Comparison of ENCODE assay signal across 8 cellular contexts in the genomic region with DNA sequence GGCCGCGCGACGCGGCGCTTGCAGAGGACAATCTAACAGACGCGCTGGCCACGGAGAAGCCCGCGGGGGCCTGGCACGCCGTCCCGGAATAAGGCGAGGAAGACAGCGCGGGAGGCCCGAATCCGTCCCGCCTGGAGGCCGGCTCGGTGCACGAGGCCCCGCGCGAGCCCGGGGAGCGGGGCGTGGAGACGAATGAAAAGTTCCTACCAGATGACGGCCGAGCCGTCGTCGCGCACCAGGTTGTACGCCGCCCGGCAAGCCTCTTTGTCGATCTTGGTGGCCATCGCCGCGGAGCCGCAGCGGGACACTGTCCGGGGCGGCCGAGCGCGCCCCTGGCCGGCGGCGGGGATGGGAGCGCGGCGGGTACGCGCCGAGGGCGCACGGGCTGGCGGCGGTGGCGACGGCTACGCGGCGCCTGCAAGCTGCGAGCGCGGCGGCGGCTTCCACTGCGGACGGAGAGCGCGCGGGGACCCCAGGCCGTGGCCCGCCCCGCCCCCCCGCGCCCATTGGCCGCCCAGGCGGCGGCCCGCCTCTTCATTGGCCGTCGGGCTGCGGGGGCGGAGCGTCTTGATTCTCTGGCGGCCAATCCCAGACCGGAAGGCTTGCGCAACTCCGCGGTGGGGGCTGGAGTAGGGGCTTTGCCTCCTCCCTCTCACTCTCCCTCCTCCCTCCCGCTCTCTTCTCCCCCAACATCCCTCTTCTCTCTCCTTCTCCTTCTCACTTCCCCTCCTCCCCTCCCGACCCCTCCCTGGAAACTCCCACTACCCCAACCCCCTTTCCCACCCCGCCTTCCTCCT. TPM values are rescaled to one million over a fixed set of nuclear protein-coding genes. Genes with fewer than 3 reads are reported as not detected.
DNase-seq lines count a peak whose midpoint lies in the region; ATAC-seq and TF ChIP-seq lines count a peak whose summit lies in the region.

A gene with protein sequence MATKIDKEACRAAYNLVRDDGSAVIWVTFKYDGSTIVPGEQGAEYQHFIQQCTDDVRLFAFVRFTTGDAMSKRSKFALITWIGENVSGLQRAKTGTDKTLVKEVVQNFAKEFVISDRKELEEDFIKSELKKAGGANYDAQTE (minus strand): TSS at position 448 of the 797 bp plus-strand sequence. CDS start 164 bp downstream, at position 284.

- no peaks in the 10 kb centered on the region for H3K9me3 ChIP-seq in osteoblast (ENCODE audit: low read depth, low read length)
- H3K9me3 ChIP-seq in testis: no peaks in the 10 kb centered on the region

- peak within 1 kb of the TSS; percentile 22 for H2AFZ ChIP-seq in osteoblast (ENCODE audit: low read length)

- H4K20me1 ChIP-seq in osteoblast (ENCODE audit: insufficient read depth, low read length): peaks cover 43% of the 10 kb centered on the region

- H3K27me3 Mint-ChIP-seq in activated naive CD4-positive, alpha-beta T cell treated with anti-CD3 and anti-CD28 coated beads, Interleukin-2, amount 50 U/mL, for 24 hours: no peaks in the 10 kb centered on the region

- intact Hi-C loops in testis (cut with DNase I; ENCODE audit: low total_unique reads): no loop called here

- peak within 1 kb of the TSS; percentile 97 for H3K4me2 ChIP-seq in osteoblast (ENCODE audit: insufficient read depth, low read length)

- peaks cover 8% of the 10 kb centered on the region for H3K36me3 Mint-ChIP-seq in activated naive CD4-positive, alpha-beta T cell treated with anti-CD3 and anti-CD28 coated beads, Interleukin-2, amount 50 U/mL, for 24 hours

- peaks cover 39% of the 10 kb centered on the region for H3K4me1 ChIP-seq in osteoblast (ENCODE audit: insufficient read depth, low read length)
- H3K4me1 ChIP-seq in testis: peaks cover 25% of the 10 kb centered on the region

- no peak for TF ChIP-seq POLR2A in testis (IDR thresholded peaks at IDR 0.05)

- DNase-seq in GM06990 (ENCODE audit: extremely low read depth, insufficient read length) (peak; percentile 93), NCI-H1092 treated with DMSO at 0.1 percent for 48 hours (lab: John Stamatoyannopoulos, UW) (peak; percentile 97), glomerular visceral epithelial cell (ENCODE audit: extremely low spot score) (peak; percentile 97), osteoblast (ENCODE audit: insufficient read length, low spot score, missing footprints) (peak; percentile 99), testis (peak; percentile 97)

- no peaks in the 10 kb centered on the region for H3K9me3 Mint-ChIP-seq in activated naive CD4-positive, alpha-beta T cell treated with anti-CD3 and anti-CD28 coated beads, Interleukin-2, amount 50 U/mL, for 24 hours

- peak within 1 kb of the TSS; percentile 97 for H3K4me3 Mint-ChIP-seq in activated naive CD4-positive, alpha-beta T cell treated with anti-CD3 and anti-CD28 coated beads, Interleukin-2, amount 50 U/mL, for 24 hours

- H3K79me2 ChIP-seq in osteoblast (ENCODE audit: insufficient read depth, low read length): peaks cover 50% of the 10 kb centered on the region

- H3K27ac ChIP-seq in osteoblast (ENCODE audit: low read depth, low read length): peak within 1 kb of the TSS; percentile 57
- peak within 1 kb of the TSS in 1 of 2 donors; percentile 70 for H3K27ac ChIP-seq in testis

- H3K27me3 ChIP-seq in GM06990 (replicated peaks; ENCODE audit: control insufficient read depth, insufficient read depth, low read length): no peaks in the 10 kb centered on the region
- H3K27me3 ChIP-seq in osteoblast (ENCODE audit: insufficient read depth, low read length): no peaks in the 10 kb centered on the region
- H3K27me3 ChIP-seq in testis: no peaks in the 10 kb centered on the region

- WGBS in testis, 2 donors: 0 to 1% methylated on average over 56 to 65 of the region's 100 CpGs

- H3K27ac Mint-ChIP-seq in activated naive CD4-positive, alpha-beta T cell treated with anti-CD3 and anti-CD28 coated beads, Interleukin-2, amount 50 U/mL, for 24 hours: peak within 1 kb of the TSS; percentile 92

- peak; percentile 69 for ATAC-seq in HG02571 (IDR thresholded peaks at IDR 0.05; ENCODE audit: unreplicated experiment)
- peak; percentile 71 for ATAC-seq in SK-N-SH treated with all-trans-retinoic acid at 6 μM for 48 hours

- peaks cover 51% of the 10 kb centered on the region for H3K4me1 Mint-ChIP-seq in activated naive CD4-positive, alpha-beta T cell treated with anti-CD3 and anti-CD28 coated beads, Interleukin-2, amount 50 U/mL, for 24 hours

- peaks cover 13% of the 10 kb centered on the region for H3K36me3 ChIP-seq in GM06990 (ENCODE audit: control insufficient read depth, insufficient read depth, low read length)
- peaks cover 25% of the 10 kb centered on the region for H3K36me3 ChIP-seq in osteoblast (ENCODE audit: insufficient read depth, low read length)
- H3K36me3 ChIP-seq in testis (ENCODE audit: low read depth, missing control alignments): no peaks in the 10 kb centered on the region

- peak within 1 kb of the TSS; percentile 91 for H3K4me3 ChIP-seq in GM06990 (replicated peaks; ENCODE audit: low read depth, low read length)
- H3K4me3 ChIP-seq in osteoblast (ENCODE audit: insufficient read depth, low read length): peak within 1 kb of the TSS; percentile 96
- H3K4me3 ChIP-seq in testis: peak within 1 kb of the TSS; percentile 63 to 74

- TF ChIP-seq CTCF in GM06990 (IDR thresholded peaks at IDR 0.05; ENCODE audit: insufficient read depth, low read length, poor library complexity, severe bottlenecking): no peak
- TF ChIP-seq CTCF in osteoblast (IDR thresholded peaks at IDR 0.05; ENCODE audit: extremely low read depth, low read depth, low read length): no peak
- TF ChIP-seq CTCF in testis (IDR thresholded peaks at IDR 0.05): no peak

TF ChIP-seq in SK-N-SH treated with all-trans-retinoic acid at 6 μM for 48 hours, 23 proteins besides CTCF, POLR2A, EP300 and RAD21 (continues in another document):
- TF ChIP-seq ZNF565 (CRISPR knock-in tag; conservative IDR thresholded peaks at IDR 0.05; ENCODE audit: low read depth) (no peak), ZNF70 (CRISPR knock-in tag; IDR thresholded peaks at IDR 0.05) (no peak), ZNF8 (CRISPR knock-in tag; IDR thresholded peaks at IDR 0.05) (no peak), ZC3H10 (CRISPR knock-in tag; IDR thresholded peaks at IDR 0.05) (no peak), ZFP30 (CRISPR knock-in tag; IDR thresholded peaks at IDR 0.05) (no peak), TOX (CRISPR knock-in tag; IDR thresholded peaks at IDR 0.05; ENCODE audit: borderline replicate concordance) (no peak), ISL1 (CRISPR knock-in tag; IDR thresholded peaks at IDR 0.05) (no peak), ARNTL (CRISPR knock-in tag; IDR thresholded peaks at IDR 0.05; ENCODE audit: borderline replicate concordance, low read depth) (no peak)
- TF ChIP-seq, protein P1, sequence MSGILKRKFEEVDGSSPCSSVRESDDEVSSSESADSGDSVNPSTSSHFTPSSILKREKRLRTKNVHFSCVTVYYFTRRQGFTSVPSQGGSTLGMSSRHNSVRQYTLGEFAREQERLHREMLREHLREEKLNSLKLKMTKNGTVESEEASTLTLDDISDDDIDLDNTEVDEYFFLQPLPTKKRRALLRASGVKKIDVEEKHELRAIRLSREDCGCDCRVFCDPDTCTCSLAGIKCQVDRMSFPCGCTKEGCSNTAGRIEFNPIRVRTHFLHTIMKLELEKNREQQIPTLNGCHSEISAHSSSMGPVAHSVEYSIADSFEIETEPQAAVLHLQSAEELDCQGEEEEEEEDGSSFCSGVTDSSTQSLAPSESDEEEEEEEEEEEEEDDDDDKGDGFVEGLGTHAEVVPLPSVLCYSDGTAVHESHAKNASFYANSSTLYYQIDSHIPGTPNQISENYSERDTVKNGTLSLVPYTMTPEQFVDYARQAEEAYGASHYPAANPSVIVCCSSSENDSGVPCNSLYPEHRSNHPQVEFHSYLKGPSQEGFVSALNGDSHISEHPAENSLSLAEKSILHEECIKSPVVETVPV (CRISPR knock-in tag; IDR thresholded peaks at IDR 0.05): no peak
- TF ChIP-seq, protein P2, sequence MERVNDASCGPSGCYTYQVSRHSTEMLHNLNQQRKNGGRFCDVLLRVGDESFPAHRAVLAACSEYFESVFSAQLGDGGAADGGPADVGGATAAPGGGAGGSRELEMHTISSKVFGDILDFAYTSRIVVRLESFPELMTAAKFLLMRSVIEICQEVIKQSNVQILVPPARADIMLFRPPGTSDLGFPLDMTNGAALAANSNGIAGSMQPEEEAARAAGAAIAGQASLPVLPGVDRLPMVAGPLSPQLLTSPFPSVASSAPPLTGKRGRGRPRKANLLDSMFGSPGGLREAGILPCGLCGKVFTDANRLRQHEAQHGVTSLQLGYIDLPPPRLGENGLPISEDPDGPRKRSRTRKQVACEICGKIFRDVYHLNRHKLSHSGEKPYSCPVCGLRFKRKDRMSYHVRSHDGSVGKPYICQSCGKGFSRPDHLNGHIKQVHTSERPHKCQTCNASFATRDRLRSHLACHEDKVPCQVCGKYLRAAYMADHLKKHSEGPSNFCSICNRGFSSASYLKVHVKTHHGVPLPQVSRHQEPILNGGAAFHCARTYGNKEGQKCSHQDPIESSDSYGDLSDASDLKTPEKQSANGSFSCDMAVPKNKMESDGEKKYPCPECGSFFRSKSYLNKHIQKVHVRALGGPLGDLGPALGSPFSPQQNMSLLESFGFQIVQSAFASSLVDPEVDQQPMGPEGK (CRISPR knock-in tag; IDR thresholded peaks at IDR 0.05; ENCODE audit: borderline replicate concordance): no peak
- TF ChIP-seq, protein P3, sequence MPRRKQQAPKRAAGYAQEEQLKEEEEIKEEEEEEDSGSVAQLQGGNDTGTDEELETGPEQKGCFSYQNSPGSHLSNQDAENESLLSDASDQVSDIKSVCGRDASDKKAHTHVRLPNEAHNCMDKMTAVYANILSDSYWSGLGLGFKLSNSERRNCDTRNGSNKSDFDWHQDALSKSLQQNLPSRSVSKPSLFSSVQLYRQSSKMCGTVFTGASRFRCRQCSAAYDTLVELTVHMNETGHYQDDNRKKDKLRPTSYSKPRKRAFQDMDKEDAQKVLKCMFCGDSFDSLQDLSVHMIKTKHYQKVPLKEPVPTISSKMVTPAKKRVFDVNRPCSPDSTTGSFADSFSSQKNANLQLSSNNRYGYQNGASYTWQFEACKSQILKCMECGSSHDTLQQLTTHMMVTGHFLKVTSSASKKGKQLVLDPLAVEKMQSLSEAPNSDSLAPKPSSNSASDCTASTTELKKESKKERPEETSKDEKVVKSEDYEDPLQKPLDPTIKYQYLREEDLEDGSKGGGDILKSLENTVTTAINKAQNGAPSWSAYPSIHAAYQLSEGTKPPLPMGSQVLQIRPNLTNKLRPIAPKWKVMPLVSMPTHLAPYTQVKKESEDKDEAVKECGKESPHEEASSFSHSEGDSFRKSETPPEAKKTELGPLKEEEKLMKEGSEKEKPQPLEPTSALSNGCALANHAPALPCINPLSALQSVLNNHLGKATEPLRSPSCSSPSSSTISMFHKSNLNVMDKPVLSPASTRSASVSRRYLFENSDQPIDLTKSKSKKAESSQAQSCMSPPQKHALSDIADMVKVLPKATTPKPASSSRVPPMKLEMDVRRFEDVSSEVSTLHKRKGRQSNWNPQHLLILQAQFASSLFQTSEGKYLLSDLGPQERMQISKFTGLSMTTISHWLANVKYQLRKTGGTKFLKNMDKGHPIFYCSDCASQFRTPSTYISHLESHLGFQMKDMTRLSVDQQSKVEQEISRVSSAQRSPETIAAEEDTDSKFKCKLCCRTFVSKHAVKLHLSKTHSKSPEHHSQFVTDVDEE (CRISPR knock-in tag; IDR thresholded peaks at IDR 0.05): no peak

RNA-seq across cellular contexts. Expression of the gene that starts here (rescaled TPM):
- total RNA-seq in osteoblast (145 and 170 TPM in 2 replicates), testis (100 to 1,000 TPM in 1 of 2 donors, 10 to 100 TPM in 1; 61.9 to 124 TPM)
- 56.9 TPM for polyA plus RNA-seq in testis (ENCODE audit: insufficient read depth, low read depth, low replicate concordance)
